ENCODE assay signal across 21 cellular contexts in the genomic region with DNA sequence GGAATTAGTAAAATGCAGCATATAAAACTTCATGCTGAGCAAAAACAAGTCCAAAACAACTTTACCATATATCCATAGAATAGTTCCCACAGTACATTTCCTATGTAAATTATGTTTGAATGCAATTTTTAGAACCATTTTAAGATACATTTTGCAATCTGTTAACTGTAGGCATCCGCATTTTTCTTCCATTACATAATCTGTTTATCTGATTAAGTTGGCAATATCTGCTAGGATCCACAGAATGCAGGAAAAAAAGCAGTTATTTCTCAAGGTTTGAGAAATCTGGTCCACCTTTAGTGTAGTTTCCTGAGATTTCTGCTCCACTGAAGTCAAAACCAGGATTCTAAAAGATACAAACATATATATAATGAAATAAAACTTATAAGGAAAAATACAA. TPM values are rescaled to one million over a fixed set of nuclear protein-coding genes. Genes with fewer than 3 reads are reported as not detected.
"Had no signal": no experiment of that assay in that cellular context is flagged by ENCODE, and none has a peak within 500 bp of the region (broad histone marks: within the 10 kb centered on the region; RNA-seq: fewer than 3 reads in every experiment).

No MANE protein-coding gene starts in this region.

- H3K9ac ChIP-seq: parathyroid adenoma had no signal

- DNase-seq: activated CD4-positive, alpha-beta T cell treated with anti-CD3 and anti-CD28 coated beads for 48 hours; activated CD8-positive, alpha-beta T cell treated with anti-CD3 and anti-CD28 coated beads for 36 hours; activated effector memory CD4-positive, alpha-beta T cell treated with Interleukin-2 at 50 U/mL for 16 hours; activated naive CD4-positive, alpha-beta T cell treated with anti-CD3 and anti-CD28 coated beads, Interleukin-2, amount 50 U/mL, for 16 hours; activated T-cell treated with anti-CD3 and anti-CD28 coated beads, Interleukin-2, amount 50 U/mL, for 4 hours; adrenal gland; gastrocnemius medialis; heart right ventricle; islet precursor cell; left lung; mammary epithelial cell; naive thymus-derived CD4-positive, alpha-beta T cell; stimulated activated CD4-positive, alpha-beta T cell treated with anti-CD3 and anti-CD28 coated beads, Interleukin-2, amount 100 ng/mL, for 48 hours; T-helper 2 cell; thyroid gland; uterus had no signal

- H3K4me3 Mint-ChIP-seq: activated CD8-positive, alpha-beta T cell treated with anti-CD3 and anti-CD28 coated beads for 36 hours; activated T-cell treated with anti-CD3 and anti-CD28 coated beads, Interleukin-2, amount 50 U/mL, for 4 hours; naive thymus-derived CD4-positive, alpha-beta T cell; stimulated activated memory B cell treated with anti-CD40 and anti-IgM and Interleukin-4, amounts not matched to agents 10 μg/mL and 1 μg/mL and 100 μg/mL, for 72 hours; WTC11 had no signal

- H2AFZ ChIP-seq: parathyroid adenoma had no signal

- H3K79me2 ChIP-seq: parathyroid adenoma had no signal

- H3K27ac ChIP-seq: adrenal gland, cardiac muscle cell, esophagus muscularis mucosa, gastrocnemius medialis, heart right ventricle, left lung, parathyroid adenoma, thyroid gland, uterus had no signal

- H3K36me3 ChIP-seq: uterus had no signal

- H3K27me3 Mint-ChIP-seq: activated CD8-positive, alpha-beta T cell treated with anti-CD3 and anti-CD28 coated beads for 36 hours; naive thymus-derived CD4-positive, alpha-beta T cell; stimulated activated memory B cell treated with anti-CD40 and anti-IgM and Interleukin-4, amounts not matched to agents 10 μg/mL and 1 μg/mL and 100 μg/mL, for 72 hours had no signal

- H3K4me3 ChIP-seq: adrenal gland, cardiac muscle cell, esophagus muscularis mucosa, gastrocnemius medialis, heart right ventricle, left lung, thyroid gland, uterus had no signal

- H3K27me3 ChIP-seq: adrenal gland, cardiac muscle cell, esophagus muscularis mucosa, gastrocnemius medialis, heart right ventricle, left lung, thyroid gland, uterus had no signal

- H3K9me3 Mint-ChIP-seq: activated CD8-positive, alpha-beta T cell treated with anti-CD3 and anti-CD28 coated beads for 36 hours; activated T-cell treated with anti-CD3 and anti-CD28 coated beads, Interleukin-2, amount 50 U/mL, for 4 hours; naive thymus-derived CD4-positive, alpha-beta T cell; stimulated activated memory B cell treated with anti-CD40 and anti-IgM and Interleukin-4, amounts not matched to agents 10 μg/mL and 1 μg/mL and 100 μg/mL, for 72 hours had no signal

- H3K9me3 ChIP-seq: adrenal gland, esophagus muscularis mucosa, gastrocnemius medialis, heart right ventricle, left lung, thyroid gland, uterus had no signal

- H3K27ac Mint-ChIP-seq: activated CD8-positive, alpha-beta T cell treated with anti-CD3 and anti-CD28 coated beads for 36 hours; stimulated activated memory B cell treated with anti-CD40 and anti-IgM and Interleukin-4, amounts not matched to agents 10 μg/mL and 1 μg/mL and 100 μg/mL, for 72 hours; WTC11 had no signal

RNA-seq across cellular contexts. Expression of a gene that starts 6.7 kb away (rescaled TPM):
- polyA plus RNA-seq: naive thymus-derived CD4-positive, alpha-beta T cell had no signal
